ENCODE assay signal across 1 cellular context in genomic region chr4:40606239-40606767, GRCh38.
TF ChIP-seq lines count a peak whose summit lies in the region.

No MANE protein-coding gene starts in this region.

TF ChIP-seq in H1, 55 proteins besides CTCF, POLR2A, EP300 and RAD21:
- TF ChIP-seq ATF3 (IDR thresholded peaks at IDR 0.05; ENCODE audit: insufficient read depth, low read depth, low read length) (no peak), CTBP2 (IDR thresholded peaks at IDR 0.05; ENCODE audit: borderline replicate concordance, insufficient read depth, insufficient read length, low read length) (no peak), GTF2F1 (IDR thresholded peaks at IDR 0.05; ENCODE audit: borderline replicate concordance, low read depth, low read length) (no peak), SIRT6 (IDR thresholded peaks at IDR 0.05; ENCODE audit: low read length) (no peak), GABPA (IDR thresholded peaks at IDR 0.05; ENCODE audit: borderline replicate concordance, insufficient read depth, low read length) (no peak), CEBPB (IDR thresholded peaks at IDR 0.05; ENCODE audit: low read depth, low read length) (no peak), POLR2AphosphoS5 (IDR thresholded peaks at IDR 0.05; ENCODE audit: low read depth, low read length) (no peak), RNF2 (IDR thresholded peaks at IDR 0.05; ENCODE audit: borderline replicate concordance, low read depth, low read length, missing control alignments, poor library complexity, severe bottlenecking) (no peak), NRF1 (IDR thresholded peaks at IDR 0.05; ENCODE audit: low read depth, low read length) (no peak)
